Comparison of ENCODE assay signal across 25 cellular contexts in genomic region chr16:16137110-16137509, GRCh38.
"Had no signal": no experiment of that assay in that cellular context is flagged by ENCODE, and none has a peak within 500 bp of the region (broad histone marks: within the 10 kb centered on the region; RNA-seq: fewer than 3 reads in every experiment).

No MANE protein-coding gene starts in this region.

- DNase-seq: activated B cell treated with CpG ODN at 0.5 μM for 24 hours; activated CD4-positive, alpha-beta T cell treated with anti-CD3 and anti-CD28 coated beads for 1 hour; activated CD4-positive, alpha-beta T cell treated with anti-CD3 and anti-CD28 coated beads, Interleukin-2, amount 10 ng/mL, durations not matched to agents 24 days and 14 days; activated CD4-positive, alpha-beta T cell treated with anti-CD3 and anti-CD28 coated beads, Interleukin-2, amount 50 U/mL, for 48 hours; activated CD8-positive, alpha-beta memory T cell treated with anti-CD3 and anti-CD28 coated beads, Interleukin-2, amount 10 ng/mL, durations not matched to agents 7 days and 5 days; activated effector memory CD4-positive, alpha-beta T cell treated with anti-CD3 and anti-CD28 coated beads, Interleukin-2, amount 50 U/mL, for 16 hours; activated naive CD4-positive, alpha-beta T cell treated with anti-CD3 and anti-CD28 coated beads for 36 hours; activated T-cell treated with anti-CD3 and anti-CD28 coated beads, Interleukin-2, amount 50 U/mL, for 4 hours; brain microvascular endothelial cell; MM.1S; NCI-H1105 treated with DMSO at 0.1 percent for 48 hours; NCI-H1436 treated with DMSO at 0.1 percent for 48 hours; NCI-H187; NCI-H2081; NCI-H446; NCI-H524 treated with DMSO at 0.1 percent for 48 hours; NCI-H82; SHP77; T-cell; T-helper 2 cell; T1000 had no signal

- H3K4me3 ChIP-seq: cardiac muscle cell, SJSA1 had no signal

- H3K9me3 Mint-ChIP-seq: activated B cell treated with CpG ODN at 0.5 μM for 24 hours; activated CD4-positive, alpha-beta T cell treated with anti-CD3 and anti-CD28 coated beads, Interleukin-2, amount 10 ng/mL, durations not matched to agents 24 days and 14 days; activated naive CD4-positive, alpha-beta T cell treated with anti-CD3 and anti-CD28 coated beads for 36 hours; activated T-cell treated with anti-CD3 and anti-CD28 coated beads, Interleukin-2, amount 50 U/mL, for 4 hours; T-cell had no signal

- H3K27me3 Mint-ChIP-seq: activated B cell treated with CpG ODN at 0.5 μM for 24 hours; activated CD4-positive, alpha-beta T cell treated with anti-CD3 and anti-CD28 coated beads, Interleukin-2, amount 10 ng/mL, durations not matched to agents 24 days and 14 days; activated CD8-positive, alpha-beta memory T cell treated with anti-CD3 and anti-CD28 coated beads, Interleukin-2, amount 10 ng/mL, durations not matched to agents 7 days and 5 days; activated naive CD8-positive, alpha-beta T cell; T-cell had no signal

- H3K27ac Mint-ChIP-seq: activated B cell treated with CpG ODN at 0.5 μM for 24 hours; activated CD4-positive, alpha-beta T cell treated with anti-CD3 and anti-CD28 coated beads, Interleukin-2, amount 10 ng/mL, durations not matched to agents 24 days and 14 days; activated CD8-positive, alpha-beta memory T cell treated with anti-CD3 and anti-CD28 coated beads, Interleukin-2, amount 10 ng/mL, durations not matched to agents 7 days and 5 days; activated naive CD4-positive, alpha-beta T cell treated with anti-CD3 and anti-CD28 coated beads for 36 hours; activated naive CD8-positive, alpha-beta T cell; T-cell had no signal

- H3K4me3 Mint-ChIP-seq: activated B cell treated with CpG ODN at 0.5 μM for 24 hours; activated CD4-positive, alpha-beta T cell treated with anti-CD3 and anti-CD28 coated beads, Interleukin-2, amount 10 ng/mL, durations not matched to agents 24 days and 14 days; activated CD8-positive, alpha-beta memory T cell treated with anti-CD3 and anti-CD28 coated beads, Interleukin-2, amount 10 ng/mL, durations not matched to agents 7 days and 5 days; activated naive CD4-positive, alpha-beta T cell treated with anti-CD3 and anti-CD28 coated beads for 36 hours; activated naive CD8-positive, alpha-beta T cell; activated T-cell treated with anti-CD3 and anti-CD28 coated beads, Interleukin-2, amount 50 U/mL, for 4 hours; T-cell had no signal

- H3K4me1 ChIP-seq: SJSA1 had no signal

- H3K27me3 ChIP-seq: brain microvascular endothelial cell, cardiac muscle cell, SJSA1 had no signal

- ATAC-seq: activated CD8-positive, alpha-beta memory T cell treated with anti-CD3 and anti-CD28 coated beads, Interleukin-2, amount 10 ng/mL, durations not matched to agents 7 days and 5 days; activated T-cell treated with anti-CD3 and anti-CD28 coated beads, Interleukin-2, amount 50 U/mL, for 4 hours; T-cell had no signal

- H3K4me1 Mint-ChIP-seq: activated CD4-positive, alpha-beta T cell treated with anti-CD3 and anti-CD28 coated beads, Interleukin-2, amount 10 ng/mL, durations not matched to agents 24 days and 14 days; T-cell had no signal

- H3K9me3 ChIP-seq: SJSA1 had no signal

- H3K27ac ChIP-seq: brain microvascular endothelial cell, cardiac muscle cell, RWPE1, SJSA1 had no signal
